8 cellular contexts compared by ENCODE assay signal in genomic region chr20:38435555-38435939, GRCh38. TPM values are rescaled to one million over a fixed set of nuclear protein-coding genes. Genes with fewer than 3 reads are reported as not detected.
A peak's percentile ranks its signal among the peaks of the same experiment; 100 is the strongest.
DNase-seq lines count a peak whose midpoint lies in the region; ATAC-seq and TF ChIP-seq lines count a peak whose summit lies in the region.

No MANE protein-coding gene starts in this region.

- H3K27me3 ChIP-seq in subcutaneous abdominal adipose tissue (ENCODE audit: control insufficient read depth in 5 of 5, insufficient read depth in 4 of 5, low read length in 5 of 5): peaks cover 0 to 2% (median 0%) of the 10 kb centered on the region in 5 donors

- H3K4me3 Mint-ChIP-seq in activated naive CD4-positive, alpha-beta T cell treated with anti-CD3 and anti-CD28 coated beads, Interleukin-2, amount 50 U/mL, for 24 hours: peak overlapping the region; percentile 95
- H3K4me3 Mint-ChIP-seq in T-cell: peak overlapping the region; percentile 89 to 95 (median 93)

- H3K4me1 Mint-ChIP-seq in activated naive CD4-positive, alpha-beta T cell treated with anti-CD3 and anti-CD28 coated beads, Interleukin-2, amount 50 U/mL, for 24 hours: peaks cover 20% of the 10 kb centered on the region
- H3K4me1 Mint-ChIP-seq in T-cell: peaks cover 41 to 42% (median 41%) of the 10 kb centered on the region in 3 donors

- peak overlapping the region; percentile 90 for H3K4me3 ChIP-seq in fibroblast of pulmonary artery (replicated peaks; ENCODE audit: low read depth, low read length)
- peak overlapping the region in 3 of 5 donors; percentile 81 to 90 (median 88) for H3K4me3 ChIP-seq in subcutaneous abdominal adipose tissue (ENCODE audit: low read depth in 1 of 5, low read length in 5 of 5)

- peaks cover 0 to 33% (median 32%) of the 10 kb centered on the region in 5 donors for H3K36me3 ChIP-seq in subcutaneous abdominal adipose tissue (ENCODE audit: control insufficient read depth in 5 of 5, insufficient read depth in 5 of 5, low read length in 5 of 5)

- no peak for TF ChIP-seq CTCF in fibroblast of pulmonary artery (IDR thresholded peaks at IDR 0.05; ENCODE audit: low read length, missing control alignments)

- peak overlapping the region; percentile 97 for H3K27ac Mint-ChIP-seq in activated naive CD4-positive, alpha-beta T cell treated with anti-CD3 and anti-CD28 coated beads, Interleukin-2, amount 50 U/mL, for 24 hours
- H3K27ac Mint-ChIP-seq in T-cell: peak overlapping the region; percentile 89 to 95

- H3K27ac ChIP-seq in subcutaneous abdominal adipose tissue (ENCODE audit: low read depth, low read length): peak overlapping the region; percentile 86

- H3K9me3 Mint-ChIP-seq in activated naive CD4-positive, alpha-beta T cell treated with anti-CD3 and anti-CD28 coated beads, Interleukin-2, amount 50 U/mL, for 24 hours: no peaks in the 10 kb centered on the region
- H3K9me3 Mint-ChIP-seq in T-cell: no peaks in the 10 kb centered on the region

- H3K4me1 ChIP-seq in subcutaneous abdominal adipose tissue (ENCODE audit: control insufficient read depth in 5 of 5, insufficient read depth in 5 of 5, low read length in 5 of 5): peaks cover 4 to 37% (median 24%) of the 10 kb centered on the region in 5 donors

- CTCF ChIA-PET in T-cell (lab: Charles Lee): interaction anchor here (0.6 to 3.5 kb wide), 8 partner anchors 11 to 1514 kb away, joined by 3 to 72 read pairs (median 5); partner anchors contain the start of gene RALGAPB (in 1 of the 2)

- ATAC-seq in T-cell (replicated peaks in 1 of 4) (peak in 2 of 4 experiments; percentile 4 to 6), GM19035 (IDR thresholded peaks at IDR 0.05; ENCODE audit: unreplicated experiment) (no peak)

- no peaks in the 10 kb centered on the region for H3K9me3 ChIP-seq in subcutaneous abdominal adipose tissue (ENCODE audit: control insufficient read depth in 5 of 5, low read length in 5 of 5)

- peaks cover 29% of the 10 kb centered on the region for H3K36me3 Mint-ChIP-seq in activated naive CD4-positive, alpha-beta T cell treated with anti-CD3 and anti-CD28 coated beads, Interleukin-2, amount 50 U/mL, for 24 hours
- peaks cover 29% of the 10 kb centered on the region for H3K36me3 Mint-ChIP-seq in T-cell

- DNase-seq in activated naive CD4-positive, alpha-beta T cell treated with Interleukin-2 at 50 U/mL for 16 hours: no peak
- DNase-seq in T-cell: no peak
- DNase-seq in fibroblast of pulmonary artery (ENCODE audit: low read depth): peak; percentile 67
- no peak for DNase-seq in NCI-H1694 (lab: John Stamatoyannopoulos, UW)
- DNase-seq in NCI-H128 (lab: John Stamatoyannopoulos, UW; ENCODE audit: unreplicated experiment): no peak

- no peak overlapping the region for H3K9ac ChIP-seq in subcutaneous abdominal adipose tissue (ENCODE audit: low read length in 5 of 5)

- POLR2A ChIA-PET in T-cell (lab: Charles Lee): interaction anchor here in 1 of 2 donors (0.5 to 2.2 kb wide), 3 partner anchors 11 to 1501 kb away, joined by 4 to 23 read pairs (median 5); no protein-coding TSS in a partner anchor

- peaks cover 1% of the 10 kb centered on the region for H3K27me3 Mint-ChIP-seq in activated naive CD4-positive, alpha-beta T cell treated with anti-CD3 and anti-CD28 coated beads, Interleukin-2, amount 50 U/mL, for 24 hours
- peaks cover 0 to 7% of the 10 kb centered on the region in 2 donors for H3K27me3 Mint-ChIP-seq in T-cell

RNA-seq across cellular contexts. Expression of gene SNHG17, which starts 0.4 kb away (rescaled TPM):
- 10 to 100 TPM; 46.7 to 77.9 (median 67.6) TPM for total RNA-seq in T-cell

RNA-seq across cellular contexts. Expression of gene RALGAPB, which starts 37.1 kb away (rescaled TPM):
- total RNA-seq in T-cell: 10 to 100 TPM; 42.7 to 50.1 (median 46.1) TPM
